In genomic region chr18:58754544-58755068, GRCh38 we compare ENCODE assay signal across 12 cellular contexts.
DNase-seq lines count a peak whose midpoint lies in the region; ATAC-seq and TF ChIP-seq lines count a peak whose summit lies in the region.
"Had no signal": no experiment of that assay in that cellular context is flagged by ENCODE, and none has a peak within 500 bp of the region (broad histone marks: within the 10 kb centered on the region; RNA-seq: fewer than 3 reads in every experiment).

No MANE protein-coding gene starts in this region.

- peak overlapping the region; percentile 56 for H3K4me3 Mint-ChIP-seq in activated T-helper 17 cell treated with anti-CD3 and anti-CD28 coated beads, Interleukin-2, amount 50 U/mL, for 72 hours
- no peak overlapping the region for H3K4me3 Mint-ChIP-seq in stimulated activated naive CD8-positive, alpha-beta T cell treated with anti-CD3 and anti-CD28 coated beads, Interleukin-15, Interleukin-2, amounts not matched to agents 100 ng/mL and 50 ng/mL, for 24 hours

- no peak overlapping the region for H3K4me3 ChIP-seq in sigmoid colon
- H3K4me3 ChIP-seq: A549, tibial nerve had no signal

- intact Hi-C loops in sigmoid colon (cut with DNase I), result no loop called here

- peaks cover 7% of the 10 kb centered on the region for H3K27me3 Mint-ChIP-seq in activated T-helper 17 cell treated with anti-CD3 and anti-CD28 coated beads, Interleukin-2, amount 50 U/mL, for 72 hours
- no peaks in the 10 kb centered on the region for H3K27me3 Mint-ChIP-seq in stimulated activated naive CD8-positive, alpha-beta T cell treated with anti-CD3 and anti-CD28 coated beads, Interleukin-15, Interleukin-2, amounts not matched to agents 100 ng/mL and 50 ng/mL, for 24 hours

- peaks cover 12% of the 10 kb centered on the region for H3K4me1 Mint-ChIP-seq in activated T-helper 17 cell treated with anti-CD3 and anti-CD28 coated beads, Interleukin-2, amount 50 U/mL, for 72 hours
- peaks cover 17% of the 10 kb centered on the region for H3K4me1 Mint-ChIP-seq in stimulated activated naive CD8-positive, alpha-beta T cell treated with anti-CD3 and anti-CD28 coated beads, Interleukin-15, Interleukin-2, amounts not matched to agents 100 ng/mL and 50 ng/mL, for 24 hours (ENCODE audit: low read depth)

- no peaks in the 10 kb centered on the region for H3K9me3 ChIP-seq in sigmoid colon
- H3K9me3 ChIP-seq: A549 had no signal

- peak overlapping the region; percentile 53 for H3K27ac Mint-ChIP-seq in activated T-helper 17 cell treated with anti-CD3 and anti-CD28 coated beads, Interleukin-2, amount 50 U/mL, for 72 hours
- peak overlapping the region; percentile 16 for H3K27ac Mint-ChIP-seq in stimulated activated naive CD8-positive, alpha-beta T cell treated with anti-CD3 and anti-CD28 coated beads, Interleukin-15, Interleukin-2, amounts not matched to agents 100 ng/mL and 50 ng/mL, for 24 hours

- H3K4me1 ChIP-seq in sigmoid colon, result no peaks in the 10 kb centered on the region
- H3K4me1 ChIP-seq: A549, tibial nerve had no signal

- no peak overlapping the region for H3K27ac ChIP-seq in sigmoid colon
- H3K27ac ChIP-seq: A549, KMS-11, tibial nerve had no signal

- H3K36me3 Mint-ChIP-seq in activated T-helper 17 cell treated with anti-CD3 and anti-CD28 coated beads, Interleukin-2, amount 50 U/mL, for 72 hours (ENCODE audit: low read depth), result peaks cover 27% of the 10 kb centered on the region
- peaks cover 13% of the 10 kb centered on the region for H3K36me3 Mint-ChIP-seq in stimulated activated naive CD8-positive, alpha-beta T cell treated with anti-CD3 and anti-CD28 coated beads, Interleukin-15, Interleukin-2, amounts not matched to agents 100 ng/mL and 50 ng/mL, for 24 hours (ENCODE audit: low read depth)

- H3K27me3 ChIP-seq in sigmoid colon, result peaks cover 0 to 10% (median 0%) of the 10 kb centered on the region in 3 donors

- peaks cover 0 to 10% (median 4%) of the 10 kb centered on the region in 4 donors for H3K36me3 ChIP-seq in sigmoid colon

- no peak for TF ChIP-seq CTCF in sigmoid colon (IDR thresholded peaks at IDR 0.05)

- DNase-seq in SIG-M5 treated with dmso at 0.1 percent for 504 hours (lab: John Stamatoyannopoulos, UW; ENCODE audit: unreplicated experiment) (peak; percentile 28), SIG-M5 (lab: John Stamatoyannopoulos, UW) (no peak), hippocampal formation (lab: John Stamatoyannopoulos, UW) (peak; percentile 6 to 40), mesenteric fat pad (ENCODE audit: low spot score) (no peak), sigmoid colon (no peak), NCI-H69 (lab: John Stamatoyannopoulos, UW) (no peak)
- DNase-seq: mesendoderm had no signal

- TF ChIP-seq EP300 in sigmoid colon (IDR thresholded peaks at IDR 0.05), result no peak

- WGBS in sigmoid colon, 2 donors, result 46 to 75% methylated on average over 10 of the region's 10 CpGs

- peak; percentile 37 for ATAC-seq in activated T-helper 17 cell treated with anti-CD3 and anti-CD28 coated beads, Interleukin-2, amount 50 U/mL, for 72 hours (replicated peaks)

- no peaks in the 10 kb centered on the region for H3K9me3 Mint-ChIP-seq in activated T-helper 17 cell treated with anti-CD3 and anti-CD28 coated beads, Interleukin-2, amount 50 U/mL, for 72 hours
- H3K9me3 Mint-ChIP-seq in stimulated activated naive CD8-positive, alpha-beta T cell treated with anti-CD3 and anti-CD28 coated beads, Interleukin-15, Interleukin-2, amounts not matched to agents 100 ng/mL and 50 ng/mL, for 24 hours, result peaks cover 4% of the 10 kb centered on the region

- TF ChIP-seq POLR2A in sigmoid colon (IDR thresholded peaks at IDR 0.05), result no peak

Comparison
In these comparisons a context has a peak if more than half of its experiments do, and no peak if none do; other contexts are left out.
1. DNase-seq: peak in SIG-M5 treated with dmso at 0.1 percent for 504 hours (single experiment) and hippocampal formation (2 of 2); none in SIG-M5 (single experiment), mesenteric fat pad (single experiment), sigmoid colon (single experiment) and NCI-H69 (single experiment).